In genomic region chr1:234536756-234537155, GRCh38 we compare ENCODE assay signal across 12 cellular contexts. TPM values are rescaled to one million over a fixed set of nuclear protein-coding genes. Genes with fewer than 3 reads are reported as not detected.
A peak's percentile ranks its signal among the peaks of the same experiment; 100 is the strongest.
DNase-seq lines count a peak whose midpoint lies in the region; ATAC-seq, FAIRE-seq and TF ChIP-seq lines count a peak whose summit lies in the region.
"Had no signal": no experiment of that assay in that cellular context is flagged by ENCODE, and none has a peak within 500 bp of the region (broad histone marks: within the 10 kb centered on the region; RNA-seq: fewer than 3 reads in every experiment).

No MANE protein-coding gene starts in this region.

- H3K27ac Mint-ChIP-seq in H9, result no peak overlapping the region
- H3K27ac Mint-ChIP-seq: activated naive CD4-positive, alpha-beta T cell treated with anti-CD3 and anti-CD28 coated beads for 36 hours; naive thymus-derived CD8-positive, alpha-beta T cell had no signal

- FAIRE-seq in K562 (lab: Jason Lieb, UNC), result no peak

- CTCF ChIA-PET in K562 (lab: Yijun Ruan, JAX; ENCODE audit: low intra/inter-chr PET ratio), result no interaction called here

- no peak overlapping the region for H2AK5ac ChIP-seq in H9 (ENCODE audit: insufficient read length, low read length)

- no peaks in the 10 kb centered on the region for H3K9me3 ChIP-seq in K562 (replicated peaks; ENCODE audit: control insufficient read depth, insufficient read depth, low read depth, low read length)
- no peaks in the 10 kb centered on the region for H3K9me3 ChIP-seq in gastroesophageal sphincter
- H3K9me3 ChIP-seq in ovary, result no peaks in the 10 kb centered on the region
- H3K9me3 ChIP-seq in tibial artery, result no peaks in the 10 kb centered on the region
- H3K9me3 ChIP-seq in H9 (ENCODE audit: control insufficient read depth, low read depth, low read length), result no peaks in the 10 kb centered on the region
- H3K9me3 ChIP-seq in mucosa of descending colon, result no peaks in the 10 kb centered on the region

- H3K4me1 Mint-ChIP-seq in H9, result peaks cover 11 to 29% of the 10 kb centered on the region in 2 experiments

- H3K14ac ChIP-seq in H9 (ENCODE audit: insufficient read depth, low read length), result no peak overlapping the region

- H3K27ac ChIP-seq in K562 (ENCODE audit: extremely low read depth, low read depth, low read length), result no peak overlapping the region
- peak overlapping the region; percentile 95 to 99 (median 96) for H3K27ac ChIP-seq in gastroesophageal sphincter
- peak overlapping the region; percentile 84 to 98 for H3K27ac ChIP-seq in ovary
- H3K27ac ChIP-seq in tibial artery, result peak overlapping the region; percentile 98 to 99
- H3K27ac ChIP-seq in H9 (ENCODE audit: insufficient read length, low read depth, low read length), result no peak overlapping the region
- H3K27ac ChIP-seq: SK-N-MC had no signal

- 65% methylated on average over 12 of the region's 12 CpGs for WGBS in K562 (ENCODE audit: insufficient coverage, low coverage, missing lambda C conversion rate)
- WGBS in gastroesophageal sphincter (ENCODE audit: low coverage in 1 of 2), 2 donors, result 0 to 28% methylated on average over 1 to 11 of the region's 12 CpGs
- WGBS in ovary, 3 donors, result 50 to 56% (median 53%) methylated on average over 12 of the region's 12 CpGs
- WGBS in H9 (ENCODE audit: extremely low coverage, insufficient read length, low lambda C conversion rate), result no CpG with 5 or more reads among the region's 12 CpGs

- no TSS peak for BruUV-seq in K562 (replicated peaks; lab: Mats Ljungman, UMichigan)

- POLR2A ChIA-PET in K562 (lab: Yijun Ruan, JAX), result interaction anchor here (0.6 to 1.2 kb wide), 3 partner anchors 10 to 531 kb away, joined by 3 read pairs; no protein-coding TSS in a partner anchor

- no peak overlapping the region for H2BK5ac ChIP-seq in H9 (ENCODE audit: insufficient read length, low read length)

- no peak overlapping the region for H2BK20ac ChIP-seq in H9 (ENCODE audit: low read depth, low read length, poor library complexity, severe bottlenecking)

- H3K9ac ChIP-seq in K562 (ENCODE audit: insufficient read depth in 1 of 2, low read depth in 2 of 2, low read length in 2 of 2) (no peak overlapping the region), H9 (ENCODE audit: extremely low read depth, insufficient read length, low read length) (no peak overlapping the region)

- no peak overlapping the region for H3K4me3 Mint-ChIP-seq in H9
- H3K4me3 Mint-ChIP-seq: activated naive CD4-positive, alpha-beta T cell treated with anti-CD3 and anti-CD28 coated beads for 36 hours; naive thymus-derived CD8-positive, alpha-beta T cell had no signal

- H3K4me1 ChIP-seq in K562 (replicated peaks in 1 of 2; ENCODE audit: control insufficient read depth in 2 of 2, insufficient read depth in 2 of 2, low read length in 2 of 2) (peaks cover 0 to 5% of the 10 kb centered on the region in 2 experiments; a peak in 1 of 5 replicates), gastroesophageal sphincter (peaks cover 47 to 100% (median 83%) of the 10 kb centered on the region in 3 donors), ovary (ENCODE audit: insufficient read depth) (peaks cover 34% of the 10 kb centered on the region), tibial artery (peaks cover 16 to 89% (median 77%) of the 10 kb centered on the region in 4 donors), H9 (ENCODE audit: insufficient read depth, low read length) (no peaks in the 10 kb centered on the region), mucosa of descending colon (ENCODE audit: low read depth) (peaks cover 40% of the 10 kb centered on the region)

- H3K79me2 ChIP-seq in K562 (ENCODE audit: control insufficient read depth, insufficient read depth, low read length) (no peaks in the 10 kb centered on the region), H9 (ENCODE audit: insufficient read depth, low read length) (no peaks in the 10 kb centered on the region)

- H3K9me1 ChIP-seq in K562 (ENCODE audit: control insufficient read depth, insufficient read depth, low read length), result no peaks in the 10 kb centered on the region

- TF ChIP-seq POLR2A in K562 (conservative IDR thresholded peaks at IDR 0.05) (no peak), gastroesophageal sphincter (IDR thresholded peaks at IDR 0.05) (no peak), ovary (IDR thresholded peaks at IDR 0.05) (no peak)

- no peak overlapping the region for H3K4ac ChIP-seq in H9 (ENCODE audit: low read depth, low read length)

- H3K4me3 ChIP-seq in K562, result no peak overlapping the region
- H3K4me3 ChIP-seq in gastroesophageal sphincter, result no peak overlapping the region
- no peak overlapping the region for H3K4me3 ChIP-seq in ovary
- H3K4me3 ChIP-seq in tibial artery, result no peak overlapping the region
- no peak overlapping the region for H3K4me3 ChIP-seq in mucosa of descending colon
- H3K4me3 ChIP-seq: SK-N-MC had no signal

- no peak overlapping the region for H4K91ac ChIP-seq in H9 (ENCODE audit: insufficient read length, low read depth, low read length)

- H2AFZ ChIP-seq in K562 (ENCODE audit: low read depth, low read length), result peak overlapping the region; percentile 35; the same call in 1 of the 2 replicates
- no peak overlapping the region for H2AFZ ChIP-seq in H9 (ENCODE audit: low read length)

- in situ Hi-C loops in K562 (cut with MboI), result no loop called here

- no peak overlapping the region for H4K8ac ChIP-seq in H9 (replicated peaks; ENCODE audit: insufficient read length, low read depth, low read length)

- no peak for TF ChIP-seq CTCF in K562 (IDR thresholded peaks at IDR 0.05 in 2 of 3, conservative IDR thresholded peaks at IDR 0.05 in 1 of 3; ENCODE audit: insufficient read depth in 2 of 3, low read depth in 1 of 3, low read length in 3 of 3)
- TF ChIP-seq CTCF in gastroesophageal sphincter (IDR thresholded peaks at IDR 0.05), result no peak
- TF ChIP-seq CTCF in ovary (IDR thresholded peaks at IDR 0.05), result no peak
- no peak for TF ChIP-seq CTCF in tibial artery (IDR thresholded peaks at IDR 0.05)
- TF ChIP-seq CTCF in H9 (conservative IDR thresholded peaks at IDR 0.05), result no peak
- TF ChIP-seq CTCF in mucosa of descending colon (IDR thresholded peaks at IDR 0.05), result no peak

- no peak overlapping the region for H3K18ac ChIP-seq in H9 (ENCODE audit: insufficient read length, low read depth, low read length)

- no peak overlapping the region for H2BK12ac ChIP-seq in H9 (ENCODE audit: insufficient read length, low read depth, low read length)

- no peaks in the 10 kb centered on the region for H3K36me3 Mint-ChIP-seq in H9 (ENCODE audit: insufficient read depth in 1 of 3, low read depth in 3 of 3)
- H3K36me3 Mint-ChIP-seq: naive thymus-derived CD8-positive, alpha-beta T cell had no signal

- H2BK15ac ChIP-seq in H9 (ENCODE audit: low read depth, low read length), result no peak overlapping the region

- no peaks in the 10 kb centered on the region for H3K9me3 Mint-ChIP-seq in H9
- H3K9me3 Mint-ChIP-seq: activated naive CD4-positive, alpha-beta T cell treated with anti-CD3 and anti-CD28 coated beads for 36 hours; naive thymus-derived CD8-positive, alpha-beta T cell had no signal

- H3K36me3 ChIP-seq in K562 (ENCODE audit: control insufficient read depth, insufficient read depth, low read length) (no peaks in the 10 kb centered on the region), gastroesophageal sphincter (no peaks in the 10 kb centered on the region), ovary (no peaks in the 10 kb centered on the region), tibial artery (no peaks in the 10 kb centered on the region), mucosa of descending colon (ENCODE audit: low read depth) (no peaks in the 10 kb centered on the region)

- H3K79me1 ChIP-seq in H9 (ENCODE audit: insufficient read depth, low read depth, low read length, poor library complexity, severe bottlenecking), result no peaks in the 10 kb centered on the region

- no peak overlapping the region for H3K56ac ChIP-seq in H9 (ENCODE audit: insufficient read length, low read depth, low read length)

- H3K27me3 ChIP-seq in K562 (ENCODE audit: control insufficient read depth in 2 of 2, insufficient read depth in 2 of 2, low read length in 2 of 2) (no peaks in the 10 kb centered on the region), gastroesophageal sphincter (no peaks in the 10 kb centered on the region), ovary (no peaks in the 10 kb centered on the region), tibial artery (no peaks in the 10 kb centered on the region), H9 (ENCODE audit: insufficient read depth, low read length) (no peaks in the 10 kb centered on the region)

- no peaks in the 10 kb centered on the region for H3K23me2 ChIP-seq in H9 (ENCODE audit: insufficient read length, low read depth, low read length, poor library complexity, severe bottlenecking)

- no peak overlapping the region for H3K23ac ChIP-seq in H9 (ENCODE audit: insufficient read length, low read depth, low read length)

- H3T11ph ChIP-seq in H9 (ENCODE audit: low read length), result no peak overlapping the region

- no peaks in the 10 kb centered on the region; the same call in 1 of the 2 replicates for H3K27me3 Mint-ChIP-seq in H9 (ENCODE audit: low read depth)

- no peaks in the 10 kb centered on the region for H4K20me1 ChIP-seq in K562 (replicated peaks; ENCODE audit: control insufficient read depth, insufficient read depth, low read length)
- no peaks in the 10 kb centered on the region for H4K20me1 ChIP-seq in H9 (ENCODE audit: control insufficient read depth, insufficient read depth, insufficient read length)

- H4K5ac ChIP-seq in H9 (ENCODE audit: insufficient read length, low read depth, low read length), result no peak overlapping the region

- intact Hi-C loops in K562 (cut with micrococcal nuclease) (no loop called here), ovary (cut with DNase I) (loop anchor here (5.0 to 10.0 kb wide), 6 partner anchors 46 to 458 kb away; no protein-coding TSS in a partner anchor), tibial artery (cut with DNase I; ENCODE audit: low total_unique reads) (loop anchor here (5.0 to 10.0 kb wide), 2 partner anchors 34 to 448 kb away; no protein-coding TSS in a partner anchor), mucosa of descending colon (cut with DNase I, micrococcal nuclease) (no loop called here)

- TF ChIP-seq EP300 in K562 (IDR thresholded peaks at IDR 0.05; ENCODE audit: low read length), result no peak
- TF ChIP-seq EP300 in gastroesophageal sphincter (IDR thresholded peaks at IDR 0.05), result no peak
- no peak for TF ChIP-seq EP300 in ovary (IDR thresholded peaks at IDR 0.05)

- DNase-seq in K562 (ENCODE audit: extremely low read depth in 1 of 4, low spot score in 3 of 4) (no peak), ovary (peak in 1 of 5 donors; percentile 25), tibial artery (no peak), H9 (no peak), mucosa of descending colon (no peak), NCI-H2081 treated with DMSO at 0.1 percent for 48 hours (lab: John Stamatoyannopoulos, UW) (no peak)
- DNase-seq: activated naive CD4-positive, alpha-beta T cell treated with anti-CD3 and anti-CD28 coated beads for 36 hours; cerebellar nuclear complex; naive thymus-derived CD8-positive, alpha-beta T cell; NCI-H2227 treated with DMSO at 0.1 percent for 48 hours had no signal

- H3K4me2 ChIP-seq in K562 (ENCODE audit: insufficient read depth, low read length) (no peak overlapping the region), H9 (ENCODE audit: insufficient read depth, insufficient read length, low read length) (no peak overlapping the region)

- no peak for ATAC-seq in K562
- no peak for ATAC-seq in gastroesophageal sphincter
- ATAC-seq in mucosa of descending colon, result no peak
- ATAC-seq: naive thymus-derived CD8-positive, alpha-beta T cell had no signal

- H2BK120ac ChIP-seq in H9 (ENCODE audit: low read depth, low read length, poor library complexity, severe bottlenecking), result no peak overlapping the region

- TF ChIP-seq RAD21 in K562 (CRISPR knock-in tag; conservative IDR thresholded peaks at IDR 0.05 in 1 of 2, IDR thresholded peaks at IDR 0.05 in 1 of 2), result no peak

RNA-seq across cellular contexts. Expression of gene TARBP1, which starts 57.8 kb away (rescaled TPM):
- 26.2 and 82.6 TPM in 2 replicates for total RNA-seq in K562 (2011; cell fraction: chromatin; rRNA removed; ENCODE audit: low replicate concordance)
- 15.0 and 20.9 TPM in 2 replicates for total RNA-seq in K562 (2011; cell fraction: nucleolus; rRNA removed)
- total RNA-seq in K562 (2011; cell fraction: nucleoplasm; rRNA removed), result 28.7 and 45.3 TPM in 2 replicates
- total RNA-seq in K562 (2014; rRNA removed) (15.3 and 16.1 TPM in 2 replicates), K562 (2014; rRNA removed; fragmentation: Illumina TruSeq; extraction: Trizol) (25.0 and 28.0 TPM in 2 replicates), K562 (2015; rRNA removed; fragmentation: Illumina TruSeq; extraction: Trizol) (23.1 and 26.5 TPM in 2 replicates), K562 (2021) (15.6 and 18.6 TPM in 2 replicates), gastroesophageal sphincter (1 to 10 TPM; 6.7 to 9.6 (median 8.7) TPM), ovary (10 to 100 TPM in 4 of 7 donors, 1 to 10 TPM in 3; 5.5 to 26.3 (median 10.8) TPM), H9 (2021) (19.6 and 20.2 TPM in 2 replicates), mucosa of descending colon (10 to 100 TPM; 16.2 to 29.5 (median 23.5) TPM)
- polyA plus RNA-seq in K562 (2011; rRNA removed) (48.0 and 66.5 TPM in 2 replicates), K562 (2014; fragmentation: Illumina TruSeq; extraction: Trizol) (20.5 and 22.9 TPM in 2 replicates), K562 (2014; fragmentation: Nextera tagmentation; extraction: Ambion mirVana) (10 to 100 TPM in 1 of 2 experiments, 1 to 10 TPM in 1; 8.8 to 10.4 TPM), K562 (2014; rRNA removed) (24.3 and 29.5 TPM in 2 replicates), ovary (10 to 100 TPM in 1 of 2 donors, 1 to 10 TPM in 1; 4.8 to 15.4 TPM)
- 12.4 and 31.8 TPM in 2 replicates for polyA plus RNA-seq in K562 (2011; cell fraction: cytosol; rRNA removed)
- 84.2 and 119 TPM in 2 replicates for polyA plus RNA-seq in K562 (2011; cell fraction: nucleus; rRNA removed)
- 14.6 and 30.8 TPM in 2 replicates for polyA plus RNA-seq in K562 (2012)
- 27.7 and 45.5 TPM in 2 replicates for polyA minus RNA-seq in K562 (2011; rRNA and poly(A)+ RNA removed)
- 10.1 and 19.2 TPM in 2 replicates for polyA minus RNA-seq in K562 (2011; cell fraction: cytosol; rRNA and poly(A)+ RNA removed)
- 19.0 and 38.9 TPM in 2 replicates for polyA minus RNA-seq in K562 (2011; cell fraction: nucleus; rRNA and poly(A)+ RNA removed)

Comparison
In these comparisons a context has a peak if more than half of its experiments do, and no peak if none do; other contexts are left out.
1. H3K27ac ChIP-seq: peak in gastroesophageal sphincter (4 of 4), ovary (2 of 2) and tibial artery (2 of 2); none in K562 (single experiment) and H9 (single experiment).
2. intact Hi-C loops: an anchor here in ovary (5.0 to 10.0 kb wide) and tibial artery (5.0 to 10.0 kb wide); none called in K562 and mucosa of descending colon.